Comparison of ENCODE assay signal across 17 cellular contexts in genomic region chr16:78593352-78593751, GRCh38.
DNase-seq lines count a peak whose midpoint lies in the region; ATAC-seq, FAIRE-seq and TF ChIP-seq lines count a peak whose summit lies in the region.
"Had no signal": no experiment of that assay in that cellular context is flagged by ENCODE, and none has a peak within 500 bp of the region (broad histone marks: within the 10 kb centered on the region; RNA-seq: fewer than 3 reads in every experiment).

No MANE protein-coding gene starts in this region.

- no peak overlapping the region for H3K18ac ChIP-seq in trophoblast cell (ENCODE audit: low read length)

- H3K9me3 Mint-ChIP-seq in GM23338, result no peaks in the 10 kb centered on the region
- no peaks in the 10 kb centered on the region for H3K9me3 Mint-ChIP-seq in WTC11
- H3K9me3 Mint-ChIP-seq: CD4-positive, CD25-positive, alpha-beta regulatory T cell; H9 had no signal

- no peaks in the 10 kb centered on the region for H4K20me1 ChIP-seq in GM23338 (replicated peaks; ENCODE audit: insufficient read depth)
- no peaks in the 10 kb centered on the region for H4K20me1 ChIP-seq in HepG2 (ENCODE audit: insufficient read depth, low read length)
- H4K20me1 ChIP-seq: BLaER1 treated with 17β-estradiol and CSF1 and Interleukin-3, amounts not matched to agents 10 nM and 100 nM had no signal

- H3K27me3 Mint-ChIP-seq in GM23338 (ENCODE audit: insufficient read depth, low read depth, poor library complexity), result peaks cover 3% of the 10 kb centered on the region
- no peaks in the 10 kb centered on the region for H3K27me3 Mint-ChIP-seq in WTC11 (ENCODE audit: low read depth)
- H3K27me3 Mint-ChIP-seq: CD4-positive, CD25-positive, alpha-beta regulatory T cell had no signal

- H3K9me2 ChIP-seq in GM23338 (ENCODE audit: insufficient read depth), result 0 out of 2 replicates have a peak, but pooled peaks cover 7% of the 10 kb centered on the region

- peaks cover 1% of the 10 kb centered on the region for H3K79me1 ChIP-seq in trophoblast cell (ENCODE audit: low read length)

- H3K4me2 ChIP-seq in GM23338 (no peak overlapping the region), HepG2 (ENCODE audit: low read depth, low read length) (no peak overlapping the region), trophoblast cell (ENCODE audit: low read length) (no peak overlapping the region)
- H3K4me2 ChIP-seq: BLaER1 treated with 17β-estradiol and CSF1 and Interleukin-3, amounts not matched to agents 10 nM and 100 nM had no signal

- H3K27ac Mint-ChIP-seq in GM23338 (no peak overlapping the region), WTC11 (no peak overlapping the region)
- H3K27ac Mint-ChIP-seq: H9 had no signal

- H3K79me2 ChIP-seq in GM23338 (replicated peaks; ENCODE audit: insufficient read depth), result no peaks in the 10 kb centered on the region
- H3K79me2 ChIP-seq in HepG2 (ENCODE audit: insufficient read depth, low read length), result no peaks in the 10 kb centered on the region
- no peaks in the 10 kb centered on the region for H3K79me2 ChIP-seq in trophoblast cell (ENCODE audit: control insufficient read depth, insufficient read depth, low read length, poor library complexity)

- H3F3A ChIP-seq in GM23338 (replicated peaks; ENCODE audit: low read depth), result no peaks in the 10 kb centered on the region

- H3K27me3 ChIP-seq in GM23338 (ENCODE audit: insufficient read depth), result no peaks in the 10 kb centered on the region
- H3K27me3 ChIP-seq in HepG2 (ENCODE audit: control insufficient read depth in 1 of 2, insufficient read depth in 2 of 2, low read length in 2 of 2), result no peaks in the 10 kb centered on the region
- no peaks in the 10 kb centered on the region for H3K27me3 ChIP-seq in trophoblast cell (ENCODE audit: insufficient read depth, low read length)
- H3K27me3 ChIP-seq: BLaER1 treated with 17β-estradiol and CSF1 and Interleukin-3, amounts not matched to agents 10 nM and 100 nM had no signal

- no peak overlapping the region for H3K23ac ChIP-seq in trophoblast cell (ENCODE audit: low read length)

- H3K27ac ChIP-seq in GM23338 (ENCODE audit: low read depth) (no peak overlapping the region), HepG2 (ENCODE audit: extremely low read length, insufficient read depth, low read length) (no peak overlapping the region), trophoblast cell (ENCODE audit: low read depth, low read length) (no peak overlapping the region)
- H3K27ac ChIP-seq: BLaER1 treated with 17β-estradiol and CSF1 and Interleukin-3, amounts not matched to agents 10 nM and 100 nM; HL-60 had no signal

- H2BK12ac ChIP-seq in trophoblast cell (ENCODE audit: low read length), result peak overlapping the region; percentile 50

- intact Hi-C loops in HepG2 (cut with micrococcal nuclease; ENCODE audit: unreplicated experiment), result loop anchor here (5.0 kb wide), 1 partner anchor 86 kb away; no protein-coding TSS in a partner anchor

- H3K36me3 ChIP-seq in GM23338 (ENCODE audit: insufficient read depth) (no peaks in the 10 kb centered on the region), HepG2 (replicated peaks in 1 of 2; ENCODE audit: control insufficient read depth in 1 of 2, insufficient read depth in 2 of 2, low read length in 2 of 2) (no peaks in the 10 kb centered on the region), trophoblast cell (ENCODE audit: control insufficient read depth in 1 of 2, insufficient read depth in 2 of 2, low read length in 2 of 2) (no peaks in the 10 kb centered on the region)
- H3K36me3 ChIP-seq: BLaER1 treated with 17β-estradiol and CSF1 and Interleukin-3, amounts not matched to agents 10 nM and 100 nM had no signal

- H3K4me3 Mint-ChIP-seq in GM23338 (no peak overlapping the region), WTC11 (no peak overlapping the region)
- H3K4me3 Mint-ChIP-seq: CD4-positive, CD25-positive, alpha-beta regulatory T cell; H9 had no signal

- POLR2A ChIA-PET in WTC11 (lab: Charles Lee), result no interaction called here
- POLR2A ChIA-PET in HepG2 (lab: Yijun Ruan, JAX), result no interaction called here

- H3K9me3 ChIP-seq in HepG2 (ENCODE audit: low read length) (no peaks in the 10 kb centered on the region), trophoblast cell (ENCODE audit: insufficient read depth, low read depth, low read length) (peaks cover 2% of the 10 kb centered on the region)
- H3K9me3 ChIP-seq: BLaER1 treated with 17β-estradiol and CSF1 and Interleukin-3, amounts not matched to agents 10 nM and 100 nM had no signal

- TF ChIP-seq CTCF in GM23338 (conservative IDR thresholded peaks at IDR 0.05; ENCODE audit: low read depth in 2 of 2) (no peak), WTC11 (IDR thresholded peaks at IDR 0.05) (no peak), HepG2 (CRISPR knock-in tag; IDR thresholded peaks at IDR 0.05) (peak; percentile 39)

- peaks cover 40% of the 10 kb centered on the region for H3K4me1 Mint-ChIP-seq in GM23338
- H3K4me1 Mint-ChIP-seq in WTC11, result peaks cover 27% of the 10 kb centered on the region
- H3K4me1 Mint-ChIP-seq: CD4-positive, CD25-positive, alpha-beta regulatory T cell had no signal

- peak overlapping the region; percentile 26 for H2AK5ac ChIP-seq in trophoblast cell (ENCODE audit: low read length)

- peak; percentile 34 for FAIRE-seq in HepG2 (lab: Jason Lieb, UNC)
- FAIRE-seq: GM18507 had no signal

- H2AFZ ChIP-seq in GM23338 (no peak overlapping the region), HepG2 (ENCODE audit: low read length) (no peak overlapping the region), trophoblast cell (ENCODE audit: insufficient read depth, low read length, poor library complexity) (no peak overlapping the region)

- TF ChIP-seq EP300 in HepG2 (IDR thresholded peaks at IDR 0.05; ENCODE audit: low read depth in 2 of 2, low read length in 2 of 2), result no peak
- TF ChIP-seq EP300 in HepG2 (CRISPR knock-in tag; IDR thresholded peaks at IDR 0.05; ENCODE audit: borderline replicate concordance), result no peak

- H3K4me3 ChIP-seq in GM23338, result no peak overlapping the region
- H3K4me3 ChIP-seq in HepG2 (replicated peaks in 1 of 3; ENCODE audit: insufficient read depth in 1 of 3, low read depth in 2 of 3, low read length in 3 of 3), result no peak overlapping the region
- no peak overlapping the region for H3K4me3 ChIP-seq in trophoblast cell (ENCODE audit: low read depth, low read length)
- H3K4me3 ChIP-seq: BLaER1 treated with 17β-estradiol and CSF1 and Interleukin-3, amounts not matched to agents 10 nM and 100 nM; K562 had no signal

- 24% methylated on average over 3 of the region's 3 CpGs for WGBS in HepG2 (ENCODE audit: low lambda C conversion rate)
- no CpG with 5 or more reads among the region's 3 CpGs for WGBS in trophoblast cell (ENCODE audit: extremely low coverage, insufficient coverage, insufficient read length)

- CTCF ChIA-PET in WTC11 (lab: Charles Lee) (interaction anchor here (1.0 kb wide), 1 partner anchor 44 kb away, joined by 3 read pairs; no protein-coding TSS in a partner anchor), HepG2 (lab: Yijun Ruan, JAX; ENCODE audit: low intra/inter-chr PET ratio, low total read pairs) (no interaction called here)

- no peak for TF ChIP-seq RAD21 in HepG2 (CRISPR knock-in tag; IDR thresholded peaks at IDR 0.05)

- H3K4me1 ChIP-seq in GM23338 (ENCODE audit: insufficient read depth) (no peaks in the 10 kb centered on the region; the same call in 1 of the 2 replicates), HepG2 (ENCODE audit: insufficient read depth, low read length) (peaks cover 71% of the 10 kb centered on the region), trophoblast cell (ENCODE audit: control insufficient read depth in 1 of 2, insufficient read depth in 2 of 2, low read length in 2 of 2) (peaks cover under 1 to 3% of the 10 kb centered on the region in 2 experiments)
- H3K4me1 ChIP-seq: BLaER1 treated with 17β-estradiol and CSF1 and Interleukin-3, amounts not matched to agents 10 nM and 100 nM had no signal

- DNase-seq in GM23338 (ENCODE audit: low spot score) (no peak), WTC11 (ENCODE audit: low spot score) (no peak), HepG2 (ENCODE audit: low spot score) (peak; percentile 30), trophoblast cell (no peak), COLO668 (lab: John Stamatoyannopoulos, UW; ENCODE audit: unreplicated experiment) (no peak), HK-2 (ENCODE audit: unreplicated experiment) (no peak), NOMO-1 treated with DMSO at 0.1 percent for 48 hours (lab: John Stamatoyannopoulos, UW; ENCODE audit: unreplicated experiment) (no peak)
- DNase-seq: 8988T; Calu3; CD4-positive, CD25-positive, alpha-beta regulatory T cell; DMS 273 treated with DMSO at 0.1 percent for 48 hours; GOT3; H9 had no signal

- no peak overlapping the region for H4K12ac ChIP-seq in trophoblast cell (ENCODE audit: low read depth, low read length)

- H3K36me3 Mint-ChIP-seq in GM23338 (ENCODE audit: low read depth) (no peaks in the 10 kb centered on the region), WTC11 (no peaks in the 10 kb centered on the region)
- H3K36me3 Mint-ChIP-seq: CD4-positive, CD25-positive, alpha-beta regulatory T cell had no signal

- ATAC-seq in GM23338 (peak; percentile 42; the same call in 2 of the 3 replicates), WTC11 (peak; percentile 32; the same call in 1 of the 2 replicates), HepG2 (peak; percentile 60)
- ATAC-seq: K562 had no signal

- TF ChIP-seq POLR2A in HepG2 (IDR thresholded peaks at IDR 0.05; ENCODE audit: insufficient read depth in 1 of 2, low read depth in 2 of 2, low read length in 2 of 2), result no peak

- BruUV-seq in HepG2 (replicated peaks; lab: Mats Ljungman, UMichigan), result no TSS peak

- H2BK5ac ChIP-seq in trophoblast cell (ENCODE audit: low read depth, low read length, poor library complexity), result no peak overlapping the region

- H4K91ac ChIP-seq in trophoblast cell (ENCODE audit: low read depth, low read length), result no peak overlapping the region

- no peak overlapping the region for H2BK120ac ChIP-seq in trophoblast cell (ENCODE audit: insufficient read depth, low read length, poor library complexity)

- H3K9ac ChIP-seq in HepG2 (ENCODE audit: insufficient read depth, low read depth, low read length) (no peak overlapping the region), trophoblast cell (ENCODE audit: low read length) (no peak overlapping the region)
- H3K9ac ChIP-seq: BLaER1 treated with 17β-estradiol and CSF1 and Interleukin-3, amounts not matched to agents 10 nM and 100 nM had no signal

- no peak overlapping the region for H3K14ac ChIP-seq in trophoblast cell (ENCODE audit: low read length)

- H4K8ac ChIP-seq in trophoblast cell (ENCODE audit: low read depth, low read length), result peak overlapping the region; percentile 16

- no peak overlapping the region for H3K4ac ChIP-seq in trophoblast cell (ENCODE audit: low read depth, low read length)

- in situ Hi-C loops in HepG2 (cut with HindIII; ENCODE audit: extremely low pct_ligation_motif_present, low pct_unique_long_range_greater_than_20kb), result no loop called here

TF ChIP-seq in WTC11, 78 proteins besides CTCF, POLR2A, EP300 and RAD21 (continues in another document):
- TF ChIP-seq NR3C1 (CRISPR knock-in tag; conservative IDR thresholded peaks at IDR 0.05; ENCODE audit: low read depth) (no peak), ELF4 (CRISPR knock-in tag; IDR thresholded peaks at IDR 0.05; ENCODE audit: low read depth) (no peak), CREB1 (CRISPR knock-in tag; IDR thresholded peaks at IDR 0.05) (no peak)

TF ChIP-seq in HepG2, 621 proteins besides CTCF, POLR2A, EP300 and RAD21 (continues in another document):
- TF ChIP-seq TEAD3 (CRISPR knock-in tag; optimal IDR thresholded peaks at IDR 0.05; ENCODE audit: borderline replicate concordance), result peak; percentile 51
- TF ChIP-seq GZF1 (CRISPR knock-in tag; IDR thresholded peaks at IDR 0.05), result no peak
- no peak for TF ChIP-seq ZNF234 (CRISPR knock-in tag; conservative IDR thresholded peaks at IDR 0.05)
